ENCODE assay signal across 22 cellular contexts in the genomic region with DNA sequence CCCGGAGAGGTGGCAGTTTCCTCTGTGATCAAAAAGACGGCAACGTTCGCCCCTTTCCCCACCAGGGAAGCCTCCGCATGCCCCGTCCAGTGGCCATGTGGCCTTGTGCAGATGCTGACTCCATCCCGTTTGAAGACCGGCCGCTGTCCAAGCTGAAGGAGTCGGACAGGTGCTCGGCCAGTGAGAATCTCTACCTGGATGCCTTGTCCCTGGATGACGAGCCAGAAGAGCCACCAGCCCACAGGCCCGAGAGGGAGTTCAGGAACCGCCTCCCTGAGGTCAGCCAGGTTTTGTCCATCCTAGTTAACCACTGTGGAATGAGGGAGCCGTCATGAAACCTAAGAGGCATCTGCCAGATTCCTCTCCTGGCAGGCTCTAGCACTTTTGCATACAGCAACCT.
"Had no signal": no experiment of that assay in that cellular context is flagged by ENCODE, and none has a peak within 500 bp of the region (broad histone marks: within the 10 kb centered on the region; RNA-seq: fewer than 3 reads in every experiment).

No MANE protein-coding gene starts in this region.

- H3K4me2 ChIP-seq: KMS-11 had no signal

- H3K4me3 ChIP-seq: K562 had no signal

- DNase-seq: Kasumi-1, MM.1S, NCI-H1092 treated with DMSO at 0.1 percent for 48 hours, NCI-H1436, NCI-H187, NCI-H2029, NCI-H2081 treated with DMSO at 0.1 percent for 48 hours, NCI-H2171, NCI-H226, NCI-H446, NCI-H510A, NCI-H524 treated with DMSO at 0.1 percent for 48 hours, NCI-H69, NCI-H774, PC-3, SHP77 had no signal

- ATAC-seq: HepG2, K562, Panc1, PC-3, SK-N-SH treated with all-trans-retinoic acid at 6 μM for 48 hours had no signal

- H3K9ac ChIP-seq: KMS-11 had no signal

- H3K27ac ChIP-seq: KMS-11, RWPE1 had no signal
